In the genomic region with DNA sequence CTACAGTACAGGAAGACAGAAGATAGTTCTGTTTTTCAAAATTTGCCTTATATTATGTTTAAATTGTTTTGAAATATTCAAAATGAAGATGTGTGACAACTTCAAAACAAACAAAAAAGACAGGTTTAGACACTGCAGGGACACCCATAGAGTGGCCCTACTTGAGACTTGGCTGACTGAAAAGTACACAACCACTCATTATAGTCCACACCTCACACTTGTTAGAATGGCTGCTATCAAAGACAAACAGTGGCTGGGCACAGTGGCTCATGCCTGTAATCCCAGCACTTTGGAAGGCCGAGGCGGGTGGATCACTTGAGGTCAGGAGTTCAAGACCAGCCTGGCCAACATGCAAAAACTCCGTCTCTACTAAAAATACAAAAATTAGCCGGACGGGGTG, we compare ENCODE assay signal across 7 cellular contexts. TPM values are rescaled to one million over a fixed set of nuclear protein-coding genes. Genes with fewer than 3 reads are reported as not detected.
DNase-seq lines count a peak whose midpoint lies in the region; ATAC-seq and TF ChIP-seq lines count a peak whose summit lies in the region.
"Not testable (repeated sequence)": the region's sequence is repeated elsewhere in the genome, so short reads cannot be mapped to it uniquely, and the experiment has no call there.

No MANE protein-coding gene starts in this region.

- H3K27me3 ChIP-seq in CD8-positive, alpha-beta memory T cell (ENCODE audit: insufficient read depth, low read length, poor library complexity, severe bottlenecking); lower lobe of right lung (ENCODE audit: low read depth): not testable (repeated sequence)

- H3K4me1 ChIP-seq in CD8-positive, alpha-beta memory T cell (ENCODE audit: insufficient read depth, low read length): peaks cover 69% of the 10 kb centered on the region
- H3K4me1 ChIP-seq in lower lobe of right lung: peaks cover 13% of the 10 kb centered on the region

- H3K27ac Mint-ChIP-seq in CD8-positive, alpha-beta memory T cell: peak overlapping the region in 7 of 8 donors; percentile 12 to 84 (median 72)
- peak overlapping the region; percentile 67 for H3K27ac Mint-ChIP-seq in activated CD8-positive, alpha-beta T cell treated with anti-CD3 and anti-CD28 coated beads, Interleukin-2, amount 10 ng/mL, durations not matched to agents 7 days and 5 days
- peak overlapping the region; percentile 62 for H3K27ac Mint-ChIP-seq in activated T-helper 2 cell treated with anti-CD3 and anti-CD28 coated beads, Interferon-gamma antibody, Interleukin-2, Interleukin-4, amounts not matched to agents 10 μg/mL and 5 μg/mL and 100 μg/mL, durations not matched to agents 14 hours and 24 hours and 36 hours
- peak overlapping the region; percentile 56 for H3K27ac Mint-ChIP-seq in activated naive CD8-positive, alpha-beta T cell treated with anti-CD3 and anti-CD28 coated beads, Interleukin-2, amount 10 ng/mL, durations not matched to agents 7 days and 5 days

- not testable (repeated sequence) for DNase-seq in CD8-positive, alpha-beta memory T cell; activated CD8-positive, alpha-beta T cell treated with anti-CD3 and anti-CD28 coated beads, Interleukin-2, amount 10 ng/mL, durations not matched to agents 7 days and 5 days; activated T-helper 2 cell treated with anti-CD3 and anti-CD28 coated beads, Interferon-gamma antibody, Interleukin-2, Interleukin-4, amounts not matched to agents 10 μg/mL and 5 μg/mL and 100 μg/mL, durations not matched to agents 14 hours and 24 hours and 36 hours (ENCODE audit: low spot score); activated naive CD8-positive, alpha-beta T cell treated with anti-CD3 and anti-CD28 coated beads, Interleukin-2, amount 10 ng/mL, durations not matched to agents 7 days and 5 days; lower lobe of right lung
- DNase-seq in NCI-H774 (lab: John Stamatoyannopoulos, UW): peak; percentile 50

- H3K4me3 ChIP-seq in CD8-positive, alpha-beta memory T cell (ENCODE audit: low read length); lower lobe of right lung: not testable (repeated sequence)

- not testable (repeated sequence) for H3K9me3 Mint-ChIP-seq in CD8-positive, alpha-beta memory T cell; activated CD8-positive, alpha-beta T cell treated with anti-CD3 and anti-CD28 coated beads, Interleukin-2, amount 10 ng/mL, durations not matched to agents 7 days and 5 days (ENCODE audit: insufficient read depth); activated T-helper 2 cell treated with anti-CD3 and anti-CD28 coated beads, Interferon-gamma antibody, Interleukin-2, Interleukin-4, amounts not matched to agents 10 μg/mL and 5 μg/mL and 100 μg/mL, durations not matched to agents 14 hours and 24 hours and 36 hours; activated naive CD8-positive, alpha-beta T cell treated with anti-CD3 and anti-CD28 coated beads, Interleukin-2, amount 10 ng/mL, durations not matched to agents 7 days and 5 days

- POLR2A ChIA-PET in CD8-positive, alpha-beta memory T cell (lab: Charles Lee): interaction anchor here (1.0 kb wide), 1 partner anchor 10 kb away, joined by 3 read pairs; no protein-coding TSS in a partner anchor
- POLR2A ChIA-PET in activated CD8-positive, alpha-beta T cell treated with anti-CD3 and anti-CD28 coated beads, Interleukin-2, amount 10 ng/mL, durations not matched to agents 7 days and 5 days (lab: Charles Lee): not testable (repeated sequence)
- POLR2A ChIA-PET in activated naive CD8-positive, alpha-beta T cell treated with anti-CD3 and anti-CD28 coated beads, Interleukin-2, amount 10 ng/mL, durations not matched to agents 7 days and 5 days (lab: Charles Lee): interaction anchor here (1.0 to 2.2 kb wide), 2 partner anchors 17 to 27 kb away, joined by 3 to 19 read pairs; no protein-coding TSS in a partner anchor

- H3K36me3 Mint-ChIP-seq in CD8-positive, alpha-beta memory T cell: peaks cover 16 to 91% (median 32%) of the 10 kb centered on the region in 3 donors
- H3K36me3 Mint-ChIP-seq in activated CD8-positive, alpha-beta T cell treated with anti-CD3 and anti-CD28 coated beads, Interleukin-2, amount 10 ng/mL, durations not matched to agents 7 days and 5 days (ENCODE audit: low read depth): peaks cover 89% of the 10 kb centered on the region
- peaks cover 90% of the 10 kb centered on the region for H3K36me3 Mint-ChIP-seq in activated T-helper 2 cell treated with anti-CD3 and anti-CD28 coated beads, Interferon-gamma antibody, Interleukin-2, Interleukin-4, amounts not matched to agents 10 μg/mL and 5 μg/mL and 100 μg/mL, durations not matched to agents 14 hours and 24 hours and 36 hours (ENCODE audit: low read depth)
- H3K36me3 Mint-ChIP-seq in activated naive CD8-positive, alpha-beta T cell treated with anti-CD3 and anti-CD28 coated beads, Interleukin-2, amount 10 ng/mL, durations not matched to agents 7 days and 5 days: peaks cover 50% of the 10 kb centered on the region

- H3K4me3 Mint-ChIP-seq in CD8-positive, alpha-beta memory T cell; activated CD8-positive, alpha-beta T cell treated with anti-CD3 and anti-CD28 coated beads, Interleukin-2, amount 10 ng/mL, durations not matched to agents 7 days and 5 days; activated T-helper 2 cell treated with anti-CD3 and anti-CD28 coated beads, Interferon-gamma antibody, Interleukin-2, Interleukin-4, amounts not matched to agents 10 μg/mL and 5 μg/mL and 100 μg/mL, durations not matched to agents 14 hours and 24 hours and 36 hours (ENCODE audit: low read depth); activated naive CD8-positive, alpha-beta T cell treated with anti-CD3 and anti-CD28 coated beads, Interleukin-2, amount 10 ng/mL, durations not matched to agents 7 days and 5 days: not testable (repeated sequence)

- H3K36me3 ChIP-seq in CD8-positive, alpha-beta memory T cell (ENCODE audit: insufficient read depth, low read length): peaks cover 83% of the 10 kb centered on the region
- H3K36me3 ChIP-seq in lower lobe of right lung: peaks cover 92% of the 10 kb centered on the region

- CTCF ChIA-PET in CD8-positive, alpha-beta memory T cell (lab: Charles Lee): interaction anchor here (1.0 to 3.6 kb wide), 7 partner anchors 9 to 35 kb away, joined by 3 to 27 read pairs (median 5); no protein-coding TSS in a partner anchor
- CTCF ChIA-PET in activated CD8-positive, alpha-beta T cell treated with anti-CD3 and anti-CD28 coated beads, Interleukin-2, amount 10 ng/mL, durations not matched to agents 7 days and 5 days (lab: Charles Lee): interaction anchor here (1.5 to 4.2 kb wide), 2 partner anchors 17 to 27 kb away, joined by 3 to 43 read pairs; no protein-coding TSS in a partner anchor

- intact Hi-C loops in activated T-helper 2 cell treated with anti-CD3 and anti-CD28 coated beads, Interferon-gamma antibody, Interleukin-2, Interleukin-4, amounts not matched to agents 10 μg/mL and 5 μg/mL and 100 μg/mL, durations not matched to agents 14 hours and 24 hours and 36 hours (cut with micrococcal nuclease): loop anchor here (5.0 kb wide), 1 partner anchor 40 kb away; no protein-coding TSS in a partner anchor
- intact Hi-C loops in lower lobe of right lung (cut with DNase I): not testable (repeated sequence)

- not testable (repeated sequence) for H3K27ac ChIP-seq in CD8-positive, alpha-beta memory T cell (ENCODE audit: low read depth, low read length); lower lobe of right lung
- peak overlapping the region; percentile 63; the same call in 1 of the 2 replicates for H3K27ac ChIP-seq in VCaP

- not testable (repeated sequence) for ATAC-seq in activated CD8-positive, alpha-beta T cell treated with anti-CD3 and anti-CD28 coated beads, Interleukin-2, amount 10 ng/mL, durations not matched to agents 7 days and 5 days; activated naive CD8-positive, alpha-beta T cell treated with anti-CD3 and anti-CD28 coated beads, Interleukin-2, amount 10 ng/mL, durations not matched to agents 7 days and 5 days (ENCODE audit: low read depth)
- peak; percentile 70 to 75 for ATAC-seq in lower lobe of right lung

- H3K27me3 Mint-ChIP-seq in CD8-positive, alpha-beta memory T cell; activated CD8-positive, alpha-beta T cell treated with anti-CD3 and anti-CD28 coated beads, Interleukin-2, amount 10 ng/mL, durations not matched to agents 7 days and 5 days (ENCODE audit: low read depth); activated T-helper 2 cell treated with anti-CD3 and anti-CD28 coated beads, Interferon-gamma antibody, Interleukin-2, Interleukin-4, amounts not matched to agents 10 μg/mL and 5 μg/mL and 100 μg/mL, durations not matched to agents 14 hours and 24 hours and 36 hours (ENCODE audit: low read depth); activated naive CD8-positive, alpha-beta T cell treated with anti-CD3 and anti-CD28 coated beads, Interleukin-2, amount 10 ng/mL, durations not matched to agents 7 days and 5 days: not testable (repeated sequence)

- not testable (repeated sequence) for TF ChIP-seq CTCF in VCaP (conservative IDR thresholded peaks at IDR 0.05); lower lobe of right lung (IDR thresholded peaks at IDR 0.05)

- H3K9me3 ChIP-seq in CD8-positive, alpha-beta memory T cell (ENCODE audit: low read length); lower lobe of right lung: not testable (repeated sequence)

- H3K4me1 Mint-ChIP-seq in CD8-positive, alpha-beta memory T cell: peaks cover 61 to 89% (median 84%) of the 10 kb centered on the region in 3 donors
- H3K4me1 Mint-ChIP-seq in activated CD8-positive, alpha-beta T cell treated with anti-CD3 and anti-CD28 coated beads, Interleukin-2, amount 10 ng/mL, durations not matched to agents 7 days and 5 days (ENCODE audit: low read depth): peaks cover 85% of the 10 kb centered on the region
- peaks cover 59% of the 10 kb centered on the region for H3K4me1 Mint-ChIP-seq in activated T-helper 2 cell treated with anti-CD3 and anti-CD28 coated beads, Interferon-gamma antibody, Interleukin-2, Interleukin-4, amounts not matched to agents 10 μg/mL and 5 μg/mL and 100 μg/mL, durations not matched to agents 14 hours and 24 hours and 36 hours (ENCODE audit: low read depth)
- peaks cover 67% of the 10 kb centered on the region for H3K4me1 Mint-ChIP-seq in activated naive CD8-positive, alpha-beta T cell treated with anti-CD3 and anti-CD28 coated beads, Interleukin-2, amount 10 ng/mL, durations not matched to agents 7 days and 5 days

RNA-seq across cellular contexts. Expression of a gene that starts 31.8 kb away (rescaled TPM):
- 10 to 100 TPM; 89.9 to 92.8 TPM for total RNA-seq in CD8-positive, alpha-beta memory T cell
- polyA plus RNA-seq in CD8-positive, alpha-beta memory T cell: 153 TPM
- 100 to 1,000 TPM; 121 to 122 TPM for total RNA-seq in activated CD8-positive, alpha-beta T cell treated with anti-CD3 and anti-CD28 coated beads, Interleukin-2, amount 10 ng/mL, durations not matched to agents 7 days and 5 days
- 76.0 and 77.1 TPM in 2 replicates for total RNA-seq in activated T-helper 2 cell treated with anti-CD3 and anti-CD28 coated beads, Interferon-gamma antibody, Interleukin-2, Interleukin-4, amounts not matched to agents 10 μg/mL and 5 μg/mL and 100 μg/mL, durations not matched to agents 14 hours and 24 hours and 36 hours
- total RNA-seq in activated naive CD8-positive, alpha-beta T cell treated with anti-CD3 and anti-CD28 coated beads, Interleukin-2, amount 10 ng/mL, durations not matched to agents 7 days and 5 days: 100 to 1,000 TPM; 136 TPM
- total RNA-seq in lower lobe of right lung: 43.6 TPM

RNA-seq across cellular contexts. Expression of a gene that starts 41.9 kb away (rescaled TPM):
- 10 to 100 TPM; 12.6 to 13.6 TPM for total RNA-seq in CD8-positive, alpha-beta memory T cell
- polyA plus RNA-seq in CD8-positive, alpha-beta memory T cell: 1.1 TPM
- total RNA-seq in activated CD8-positive, alpha-beta T cell treated with anti-CD3 and anti-CD28 coated beads, Interleukin-2, amount 10 ng/mL, durations not matched to agents 7 days and 5 days: 10 to 100 TPM; 17.3 to 20.2 TPM
- total RNA-seq in activated T-helper 2 cell treated with anti-CD3 and anti-CD28 coated beads, Interferon-gamma antibody, Interleukin-2, Interleukin-4, amounts not matched to agents 10 μg/mL and 5 μg/mL and 100 μg/mL, durations not matched to agents 14 hours and 24 hours and 36 hours: 38.2 and 39.4 TPM in 2 replicates
- total RNA-seq in activated naive CD8-positive, alpha-beta T cell treated with anti-CD3 and anti-CD28 coated beads, Interleukin-2, amount 10 ng/mL, durations not matched to agents 7 days and 5 days: 10 to 100 TPM; 15.6 to 17.4 TPM
- total RNA-seq in lower lobe of right lung: 7.1 TPM
